Comparison of ENCODE assay signal across 1 cellular context in the genomic region with DNA sequence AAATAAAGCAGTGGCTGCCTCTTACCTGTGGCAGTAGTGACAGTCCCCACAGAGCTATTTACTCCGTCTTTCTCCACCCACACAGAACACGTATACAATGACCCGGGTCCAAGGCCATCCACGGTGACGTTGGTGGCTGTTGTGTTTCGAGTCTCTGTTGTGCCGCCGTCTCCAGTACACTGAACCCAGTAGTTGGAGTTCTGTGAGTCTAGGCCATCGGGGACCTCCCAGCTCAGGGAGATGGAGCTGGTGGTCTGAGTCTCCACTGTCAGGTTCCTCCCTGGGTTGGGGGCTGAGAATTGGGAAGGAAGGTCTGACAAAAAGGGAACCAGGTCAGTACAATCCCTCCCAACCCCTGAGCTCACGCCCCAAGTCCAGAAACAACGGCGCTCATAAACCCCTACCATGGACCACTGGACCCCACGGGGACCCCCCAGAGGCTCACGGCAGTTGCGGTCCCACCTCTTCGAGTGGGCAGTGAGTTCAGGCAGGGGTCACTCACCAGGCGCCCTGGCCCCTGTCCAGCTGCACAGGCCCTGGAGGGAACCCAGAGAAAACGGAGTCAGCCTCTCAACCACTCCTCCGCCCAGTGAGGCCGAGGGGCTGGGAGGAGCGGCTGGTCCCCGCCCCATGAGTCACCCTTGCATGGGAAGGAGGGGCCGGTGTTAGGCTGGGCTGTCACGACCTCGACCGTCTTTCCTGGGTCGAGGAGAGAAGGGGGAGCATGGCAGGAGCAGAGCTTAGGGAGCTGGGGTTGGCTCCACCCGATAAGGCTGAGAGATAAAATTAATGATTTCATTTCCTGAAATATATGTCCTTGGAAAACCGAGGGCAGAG.
TF ChIP-seq lines count a peak whose summit lies in the region.

No MANE protein-coding gene starts in this region.

TF ChIP-seq in HEK293T, 16 proteins besides CTCF, POLR2A, EP300 and RAD21:
- TF ChIP-seq TARDBP (IDR thresholded peaks at IDR 0.05) (no peak), FOXA1 (IDR thresholded peaks at IDR 0.05) (no peak), LEF1 (IDR thresholded peaks at IDR 0.05; ENCODE audit: borderline replicate concordance) (no peak), ELF4 (IDR thresholded peaks at IDR 0.05) (no peak), CTBP1 (IDR thresholded peaks at IDR 0.05; ENCODE audit: borderline replicate concordance) (no peak), L3MBTL2 (conservative IDR thresholded peaks at IDR 0.05) (no peak), HDGF (IDR thresholded peaks at IDR 0.05; ENCODE audit: borderline replicate concordance) (no peak), FOXK2 (IDR thresholded peaks at IDR 0.05) (no peak), SUZ12 (IDR thresholded peaks at IDR 0.05) (no peak), ZNF384 (IDR thresholded peaks at IDR 0.05) (no peak), PKNOX1 (IDR thresholded peaks at IDR 0.05) (no peak), BHLHE40 (IDR thresholded peaks at IDR 0.05; ENCODE audit: borderline replicate concordance) (no peak), SP1 (IDR thresholded peaks at IDR 0.05) (no peak), NFRKB (IDR thresholded peaks at IDR 0.05) (no peak), ARNT (IDR thresholded peaks at IDR 0.05) (no peak), FOXM1 (IDR thresholded peaks at IDR 0.05; ENCODE audit: borderline replicate concordance) (no peak)
